Comparison of ENCODE assay signal across 13 cellular contexts in the genomic region with DNA sequence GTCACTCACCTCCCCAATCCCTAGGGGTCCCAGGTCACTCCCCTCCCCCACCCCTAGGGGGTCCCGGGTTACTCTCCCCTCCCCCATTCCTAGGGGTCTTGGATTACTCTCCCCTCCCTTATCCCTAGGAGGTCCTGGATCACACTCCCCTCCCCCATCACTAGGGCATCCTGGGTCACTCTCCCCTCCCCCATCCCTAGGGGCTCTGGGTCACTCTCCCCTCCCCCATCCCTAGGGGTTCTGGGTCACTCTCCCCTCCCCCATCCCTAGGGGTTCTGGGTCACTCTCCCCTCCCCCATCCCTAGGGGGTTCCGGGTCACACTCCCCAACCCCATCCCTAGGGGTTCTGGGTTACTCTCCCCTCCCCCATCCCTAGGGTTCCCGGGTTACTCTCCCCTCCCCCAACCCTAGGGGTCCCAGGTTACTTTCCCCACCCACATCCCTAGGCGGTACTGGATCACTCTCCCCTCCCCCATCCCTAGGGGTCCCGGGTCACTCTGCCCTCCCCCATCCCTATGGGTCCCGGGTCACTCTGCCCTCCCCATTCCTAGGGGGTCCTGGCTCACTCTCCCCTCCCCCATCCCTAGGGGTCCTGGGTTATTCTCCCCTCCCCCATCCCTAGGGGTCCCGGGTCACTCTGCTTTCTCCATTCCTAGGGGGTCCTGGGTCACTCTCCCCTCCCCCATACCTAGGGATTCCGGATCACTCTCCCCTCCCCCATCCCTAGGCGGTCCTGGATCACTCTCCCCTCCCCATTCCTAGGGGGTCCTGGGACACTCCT. TPM values are rescaled to one million over a fixed set of nuclear protein-coding genes. Genes with fewer than 3 reads are reported as not detected.
DNase-seq lines count a peak whose midpoint lies in the region; TF ChIP-seq lines count a peak whose summit lies in the region.
"Had no signal": no experiment of that assay in that cellular context is flagged by ENCODE, and none has a peak within 500 bp of the region (broad histone marks: within the 10 kb centered on the region; RNA-seq: fewer than 3 reads in every experiment).

No MANE protein-coding gene starts in this region.

- H3K4me1 ChIP-seq in Karpas-422 (ENCODE audit: low read length) (peaks cover 26% of the 10 kb centered on the region), ectodermal cell (ENCODE audit: control insufficient read depth, insufficient read depth, low read length) (no peaks in the 10 kb centered on the region), spleen (peaks cover 4 to 43% (median 19%) of the 10 kb centered on the region in 6 donors)

- 79 to 81% methylated on average over 9 of the region's 9 CpGs for WGBS in ectodermal cell, 2 experiments
- WGBS in spleen, 5 donors: 78 to 83% (median 83%) methylated on average over 9 of the region's 9 CpGs

- no peaks in the 10 kb centered on the region for H4K20me1 ChIP-seq in Karpas-422 (ENCODE audit: insufficient read depth, low read depth, low read length)

- H3K27me3 ChIP-seq in Karpas-422 (ENCODE audit: low read length) (no peaks in the 10 kb centered on the region), ectodermal cell (ENCODE audit: control insufficient read depth, insufficient read depth, low read length, poor library complexity, severe bottlenecking) (no peaks in the 10 kb centered on the region), spleen (replicated peaks in 1 of 7) (no peaks in the 10 kb centered on the region)

- H3K27ac Mint-ChIP-seq in activated CD4-positive, alpha-beta T cell treated with anti-CD3 and anti-CD28 coated beads, Interleukin-2, amount 10 ng/mL, durations not matched to agents 7 days and 5 days: no peak overlapping the region

- peaks cover 42% of the 10 kb centered on the region for H3K36me3 Mint-ChIP-seq in activated CD4-positive, alpha-beta T cell treated with anti-CD3 and anti-CD28 coated beads, Interleukin-2, amount 10 ng/mL, durations not matched to agents 7 days and 5 days (ENCODE audit: low read depth)

- TF ChIP-seq POLR2A in spleen (IDR thresholded peaks at IDR 0.05): no peak

- H3K36me3 ChIP-seq in Karpas-422 (ENCODE audit: insufficient read depth, low read length) (peaks cover 38% of the 10 kb centered on the region), ectodermal cell (ENCODE audit: control insufficient read depth, insufficient read depth, low read length) (peaks cover 17% of the 10 kb centered on the region), spleen (no peaks in the 10 kb centered on the region)

- no peak for TF ChIP-seq CTCF in spleen (IDR thresholded peaks at IDR 0.05 in 8 of 11, conservative IDR thresholded peaks at IDR 0.05 in 3 of 11)

- H3K4me2 ChIP-seq in Karpas-422 (ENCODE audit: low read depth, low read length, poor library complexity, severe bottlenecking): peak overlapping the region; percentile 80

- H3K4me3 Mint-ChIP-seq in activated CD4-positive, alpha-beta T cell treated with anti-CD3 and anti-CD28 coated beads, Interleukin-2, amount 10 ng/mL, durations not matched to agents 7 days and 5 days: no peak overlapping the region

- H3K79me2 ChIP-seq in Karpas-422 (ENCODE audit: low read length): peaks cover 68% of the 10 kb centered on the region

- no peaks in the 10 kb centered on the region for H3K9me2 ChIP-seq in Karpas-422 (replicated peaks; ENCODE audit: insufficient read depth, low read length)

- H3K4me3 ChIP-seq in Karpas-422 (ENCODE audit: low read length): peak overlapping the region; percentile 95; the same call in 1 of the 2 replicates
- peak overlapping the region; percentile 88 for H3K4me3 ChIP-seq in ectodermal cell (ENCODE audit: insufficient read depth, low read depth, low read length)
- H3K4me3 ChIP-seq in spleen: no peak overlapping the region
- H3K4me3 ChIP-seq: K562 had no signal

- H3K9ac ChIP-seq in Karpas-422 (ENCODE audit: low read length): no peak overlapping the region; the same call in 1 of the 2 replicates

- peak; percentile 7 for DNase-seq in activated CD4-positive, alpha-beta T cell treated with anti-CD3 and anti-CD28 coated beads, Interleukin-2, amount 10 ng/mL, durations not matched to agents 7 days and 5 days
- DNase-seq in activated CD4-positive, alpha-beta T cell treated with anti-CD3 and anti-CD28 coated beads, Interleukin-2, amount 50 U/mL, for 1 hour: no peak
- DNase-seq in Karpas-422: no peak
- DNase-seq in spleen: peak; percentile 69
- no peak for DNase-seq in activated gamma-delta T cell treated with Interleukin-2 at 50 U/mL for 16 hours
- DNase-seq in CD1c-positive myeloid dendritic cell (ENCODE audit: extremely low spot score): no peak
- DNase-seq in NCI-H2029 (lab: John Stamatoyannopoulos, UW): no peak
- DNase-seq: caudate nucleus, DMS153, NCI-H774, SHP77 treated with DMSO at 0.1 percent for 48 hours had no signal

- H3K27me3 Mint-ChIP-seq in activated CD4-positive, alpha-beta T cell treated with anti-CD3 and anti-CD28 coated beads, Interleukin-2, amount 10 ng/mL, durations not matched to agents 7 days and 5 days: no peaks in the 10 kb centered on the region

- H3K9me3 ChIP-seq in Karpas-422 (ENCODE audit: low read length) (no peaks in the 10 kb centered on the region; the same call in 1 of the 2 replicates), ectodermal cell (ENCODE audit: control insufficient read depth, low read length) (no peaks in the 10 kb centered on the region), spleen (peaks cover 0 to 10% (median 0%) of the 10 kb centered on the region in 8 donors)

- H3K4me1 Mint-ChIP-seq in activated CD4-positive, alpha-beta T cell treated with anti-CD3 and anti-CD28 coated beads, Interleukin-2, amount 10 ng/mL, durations not matched to agents 7 days and 5 days: peaks cover 26% of the 10 kb centered on the region

- no peak overlapping the region for H2AFZ ChIP-seq in Karpas-422 (ENCODE audit: low read length)

- peaks cover 38% of the 10 kb centered on the region for H3K9me3 Mint-ChIP-seq in activated CD4-positive, alpha-beta T cell treated with anti-CD3 and anti-CD28 coated beads, Interleukin-2, amount 10 ng/mL, durations not matched to agents 7 days and 5 days

- intact Hi-C loops in spleen (cut with DNase I; ENCODE audit: low total_unique reads): loop anchor here (10.0 kb wide), 1 partner anchor 124 kb away; no protein-coding TSS in a partner anchor

- no peak overlapping the region for H3K27ac ChIP-seq in Karpas-422 (ENCODE audit: low read length)
- H3K27ac ChIP-seq in ectodermal cell (ENCODE audit: insufficient read depth, low read depth, low read length, poor library complexity, severe bottlenecking): no peak overlapping the region
- no peak overlapping the region for H3K27ac ChIP-seq in spleen

- CTCF ChIA-PET in activated CD4-positive, alpha-beta T cell treated with anti-CD3 and anti-CD28 coated beads, Interleukin-2, amount 10 ng/mL, durations not matched to agents 7 days and 5 days (lab: Charles Lee): no interaction called here

- POLR2A ChIA-PET in activated CD4-positive, alpha-beta T cell treated with anti-CD3 and anti-CD28 coated beads, Interleukin-2, amount 10 ng/mL, durations not matched to agents 7 days and 5 days (lab: Charles Lee): no interaction called here

RNA-seq across cellular contexts. Expression of a gene that starts 2.1 kb away (rescaled TPM):
- total RNA-seq in activated CD4-positive, alpha-beta T cell treated with anti-CD3 and anti-CD28 coated beads, Interleukin-2, amount 10 ng/mL, durations not matched to agents 7 days and 5 days: 10 to 100 TPM; 30.7 to 33.9 TPM
- total RNA-seq in Karpas-422 (2014; rRNA removed; shearing (Covaris generic); ENCODE audit: low replicate concordance): 18.4 and 51.0 TPM in 2 replicates
- 108 TPM for polyA plus RNA-seq in ectodermal cell (2013, experiment 1 of 4)
- 124 TPM for polyA plus RNA-seq in ectodermal cell (2013, experiment 2 of 4)
- polyA plus RNA-seq in ectodermal cell (2013, experiment 3 of 4): 79.2 TPM
- 81.3 TPM for polyA plus RNA-seq in ectodermal cell (2013, experiment 4 of 4)
- total RNA-seq in spleen: 10 to 100 TPM; 21.3 to 35.5 (median 27.9) TPM
- polyA plus RNA-seq in spleen: 10 to 100 TPM; 25.0 to 28.8 (median 26.6) TPM

RNA-seq across cellular contexts. Expression of a gene that starts 58.7 kb away (rescaled TPM):
- total RNA-seq in activated CD4-positive, alpha-beta T cell treated with anti-CD3 and anti-CD28 coated beads, Interleukin-2, amount 10 ng/mL, durations not matched to agents 7 days and 5 days: 100 to 1,000 TPM; 259 to 261 TPM
- total RNA-seq in Karpas-422 (2014; rRNA removed; shearing (Covaris generic); ENCODE audit: low replicate concordance): 209 and 367 TPM in 2 replicates
- 453 TPM for polyA plus RNA-seq in ectodermal cell (2013, experiment 1 of 4)
- 444 TPM for polyA plus RNA-seq in ectodermal cell (2013, experiment 2 of 4)
- 381 TPM for polyA plus RNA-seq in ectodermal cell (2013, experiment 3 of 4)
- 399 TPM for polyA plus RNA-seq in ectodermal cell (2013, experiment 4 of 4)
- 100 to 1,000 TPM; 255 to 309 (median 297) TPM for total RNA-seq in spleen
- polyA plus RNA-seq in spleen: 100 to 1,000 TPM; 396 to 443 (median 425) TPM

Comparison
In these comparisons a context has a peak if more than half of its experiments do, and no peak if none do; other contexts are left out.
1. DNase-seq: peak in activated CD4-positive, alpha-beta T cell treated with anti-CD3 and anti-CD28 coated beads, Interleukin-2, amount 10 ng/mL, durations not matched to agents 7 days and 5 days (single experiment) and spleen (single experiment); none in activated CD4-positive, alpha-beta T cell treated with anti-CD3 and anti-CD28 coated beads, Interleukin-2, amount 50 U/mL, for 1 hour (single experiment), Karpas-422 (single experiment), activated gamma-delta T cell treated with Interleukin-2 at 50 U/mL for 16 hours (single experiment), CD1c-positive myeloid dendritic cell (single experiment) and NCI-H2029 (single experiment).
2. H3K4me3 ChIP-seq: peak in Karpas-422 (single experiment) and ectodermal cell (single experiment); none in spleen (0 of 8).